ENCODE assay signal across 29 cellular contexts in genomic region chr20:53344891-53345290, GRCh38.
"Had no signal": no experiment of that assay in that cellular context is flagged by ENCODE, and none has a peak within 500 bp of the region (broad histone marks: within the 10 kb centered on the region; RNA-seq: fewer than 3 reads in every experiment).

No MANE protein-coding gene starts in this region.

- H3K27me3 ChIP-seq: adrenal gland, Peyer's patch, SJSA1 had no signal

- ATAC-seq: activated T-helper 17 cell treated with anti-CD3 and anti-CD28 coated beads, Interleukin-2, amount 50 U/mL, for 72 hours; SK-N-SH treated with all-trans-retinoic acid at 6 μM for 48 hours; T-helper 17 cell had no signal

- H3K4me3 ChIP-seq: adrenal gland, Peyer's patch, SJSA1 had no signal

- H3K4me1 Mint-ChIP-seq: activated B cell treated with CpG ODN at 0.5 μM for 24 hours; activated T-helper 17 cell treated with anti-CD3 and anti-CD28 coated beads, Interleukin-2, amount 50 U/mL, for 72 hours had no signal

- DNase-seq: activated B cell treated with CpG ODN at 0.5 μM for 24 hours; activated CD4-positive, alpha-beta memory T cell treated with anti-CD3 and anti-CD28 coated beads for 36 hours; activated CD4-positive, alpha-beta T cell treated with anti-CD3 and anti-CD28 coated beads, Interleukin-2, amount 10 ng/mL, durations not matched to agents 7 days and 5 days; activated gamma-delta T cell treated with Interleukin-2 at 50 U/mL for 16 hours; activated naive CD4-positive, alpha-beta T cell treated with anti-CD3 and anti-CD28 coated beads, Interleukin-2, amount 50 U/mL, for 16 hours; activated naive CD8-positive, alpha-beta T cell treated with anti-CD3 and anti-CD28 coated beads, Interleukin-2, amount 10 ng/mL, durations not matched to agents 7 days and 5 days; activated T-cell treated with anti-CD3 and anti-CD28 coated beads for 4 hours; activated T-cell treated with anti-CD3 and anti-CD28 coated beads, Interleukin-2, amount 50 U/mL, for 48 hours; adrenal gland; cerebellar nuclear complex; Kasumi-1; KBM-7; MV-4-11; NCI-H1092 treated with DMSO at 0.1 percent for 48 hours; NCI-H1417 treated with DMSO at 0.1 percent for 48 hours; NCI-H1694; NCI-H2029; NCI-H345; NCI-H510A; NCI-H526 treated with DMSO at 0.1 percent for 48 hours; NCI-H82; Peyer's patch; SHP77; T-helper 17 cell; T-helper 9 cell had no signal

- H3K36me3 Mint-ChIP-seq: activated naive CD8-positive, alpha-beta T cell treated with anti-CD3 and anti-CD28 coated beads, Interleukin-2, amount 10 ng/mL, durations not matched to agents 7 days and 5 days had no signal

- H3K9me3 ChIP-seq: adrenal gland, Peyer's patch had no signal

- H3K27me3 Mint-ChIP-seq: activated CD4-positive, alpha-beta memory T cell treated with anti-CD3 and anti-CD28 coated beads for 36 hours; activated CD4-positive, alpha-beta T cell treated with anti-CD3 and anti-CD28 coated beads, Interleukin-2, amount 10 ng/mL, durations not matched to agents 7 days and 5 days; activated T-helper 17 cell treated with anti-CD3 and anti-CD28 coated beads, Interleukin-2, amount 50 U/mL, for 72 hours had no signal

- H3K4me1 ChIP-seq: adrenal gland, Peyer's patch had no signal

- H3K9me3 Mint-ChIP-seq: activated B cell treated with CpG ODN at 0.5 μM for 24 hours; activated CD4-positive, alpha-beta memory T cell treated with anti-CD3 and anti-CD28 coated beads for 36 hours; activated CD4-positive, alpha-beta T cell treated with anti-CD3 and anti-CD28 coated beads, Interleukin-2, amount 10 ng/mL, durations not matched to agents 7 days and 5 days; activated naive CD8-positive, alpha-beta T cell treated with anti-CD3 and anti-CD28 coated beads, Interleukin-2, amount 10 ng/mL, durations not matched to agents 7 days and 5 days; activated T-helper 17 cell treated with anti-CD3 and anti-CD28 coated beads, Interleukin-2, amount 50 U/mL, for 72 hours had no signal

- H3K27ac ChIP-seq: adrenal gland, Peyer's patch, SJSA1 had no signal

- H3K27ac Mint-ChIP-seq: activated B cell treated with CpG ODN at 0.5 μM for 24 hours; activated CD4-positive, alpha-beta memory T cell treated with anti-CD3 and anti-CD28 coated beads for 36 hours; activated CD4-positive, alpha-beta T cell treated with anti-CD3 and anti-CD28 coated beads, Interleukin-2, amount 10 ng/mL, durations not matched to agents 7 days and 5 days; activated naive CD8-positive, alpha-beta T cell treated with anti-CD3 and anti-CD28 coated beads, Interleukin-2, amount 10 ng/mL, durations not matched to agents 7 days and 5 days; activated T-helper 17 cell treated with anti-CD3 and anti-CD28 coated beads, Interleukin-2, amount 50 U/mL, for 72 hours; T-helper 17 cell had no signal

- H3K4me3 Mint-ChIP-seq: activated B cell treated with CpG ODN at 0.5 μM for 24 hours; activated CD4-positive, alpha-beta memory T cell treated with anti-CD3 and anti-CD28 coated beads for 36 hours; activated CD4-positive, alpha-beta T cell treated with anti-CD3 and anti-CD28 coated beads, Interleukin-2, amount 10 ng/mL, durations not matched to agents 7 days and 5 days; activated naive CD8-positive, alpha-beta T cell treated with anti-CD3 and anti-CD28 coated beads, Interleukin-2, amount 10 ng/mL, durations not matched to agents 7 days and 5 days; activated T-helper 17 cell treated with anti-CD3 and anti-CD28 coated beads, Interleukin-2, amount 50 U/mL, for 72 hours; T-helper 17 cell had no signal

- FAIRE-seq: TTC549 had no signal

- H3K36me3 ChIP-seq: adrenal gland, Peyer's patch, SJSA1 had no signal
